20 cellular contexts compared by ENCODE assay signal in genomic region chr12:56237552-56237951, GRCh38. TPM values are rescaled to one million over a fixed set of nuclear protein-coding genes. Genes with fewer than 3 reads are reported as not detected.
"Had no signal": no experiment of that assay in that cellular context is flagged by ENCODE, and none has a peak within 500 bp of the region (broad histone marks: within the 10 kb centered on the region; RNA-seq: fewer than 3 reads in every experiment).

No MANE protein-coding gene starts in this region.

- ATAC-seq: activated naive CD4-positive, alpha-beta T cell treated with anti-CD3 and anti-CD28 coated beads, Interleukin-2, amount 50 U/mL, for 72 hours; activated T-cell treated with anti-CD3 and anti-CD28 coated beads, Interleukin-2, amount 50 U/mL, for 72 hours; natural killer cell; stimulated activated naive CD8-positive, alpha-beta T cell treated with anti-CD3 and anti-CD28 coated beads, Interleukin-15, amount 100 ng/mL, for 72 hours; upper lobe of right lung had no signal

- H3K4me3 ChIP-seq: esophagus squamous epithelium, right atrium auricular region, upper lobe of right lung had no signal

- H3K27me3 ChIP-seq: brain microvascular endothelial cell, esophagus squamous epithelium, right atrium auricular region, upper lobe of right lung had no signal

- DNase-seq: activated CD4-positive, alpha-beta T cell treated with anti-CD3 and anti-CD28 coated beads for 48 hours; activated CD8-positive, alpha-beta memory T cell treated with anti-CD3 and anti-CD28 coated beads, Interleukin-2, amount 50 U/mL, for 48 hours; activated gamma-delta T cell; activated T-cell treated with anti-CD3 and anti-CD28 coated beads, Interleukin-2, amount 50 U/mL, for 72 hours; brain microvascular endothelial cell; cortex of kidney; effector CD4-positive, alpha-beta T cell; esophagus squamous epithelium; hippocampal formation; kidney; left ventricle myocardium superior; natural killer cell; nucleus accumbens; stimulated activated naive CD8-positive, alpha-beta T cell treated with anti-CD3 and anti-CD28 coated beads, Interleukin-15, amount 100 ng/mL, for 72 hours; T-helper 2 cell; upper lobe of right lung had no signal

- H3K4me1 ChIP-seq: esophagus squamous epithelium, right atrium auricular region, upper lobe of right lung had no signal

- H3K9me3 ChIP-seq: esophagus squamous epithelium, right atrium auricular region, upper lobe of right lung had no signal

- H3K27ac ChIP-seq: brain microvascular endothelial cell, esophagus squamous epithelium, right atrium auricular region, upper lobe of right lung had no signal

- FAIRE-seq: endothelial cell of umbilical vein, kidney had no signal

RNA-seq across cellular contexts. Expression of gene SLC39A5, which starts 7.7 kb away (rescaled TPM):
- total RNA-seq: endothelial cell of umbilical vein, left ventricle myocardium superior, posterior vena cava, right atrium auricular region had no signal
